17 cellular contexts compared by ENCODE assay signal in genomic region chr7:46157414-46157813, GRCh38.
"Had no signal": no experiment of that assay in that cellular context is flagged by ENCODE, and none has a peak within 500 bp of the region (broad histone marks: within the 10 kb centered on the region; RNA-seq: fewer than 3 reads in every experiment).

No MANE protein-coding gene starts in this region.

- H3K27ac ChIP-seq: epithelial cell of prostate, esophagus squamous epithelium, gastrocnemius medialis, left lung, lower lobe of right lung, right atrium auricular region, stomach, thoracic aorta, transverse colon had no signal

- DNase-seq: effector memory CD8-positive, alpha-beta T cell; esophagus squamous epithelium; gastrocnemius medialis; islet precursor cell; left lung; lower lobe of right lung; natural killer cell; posterior cingulate gyrus; small intestine; stimulated activated CD4-positive, alpha-beta T cell treated with anti-CD3 and anti-CD28 coated beads, Interleukin-12 subunit alpha, Interleukin-12 subunit beta, amount 100 ng/mL, for 4 hours; stimulated activated naive CD4-positive, alpha-beta T cell; stomach; substantia nigra; transverse colon had no signal

- H3K4me3 ChIP-seq: esophagus squamous epithelium, gastrocnemius medialis, left lung, lower lobe of right lung, right atrium auricular region, stomach, thoracic aorta, transverse colon had no signal

- H3K4me1 ChIP-seq: esophagus squamous epithelium, gastrocnemius medialis, left lung, lower lobe of right lung, right atrium auricular region, stomach, transverse colon had no signal

- H3K9me3 ChIP-seq: esophagus squamous epithelium, gastrocnemius medialis, left lung, lower lobe of right lung, right atrium auricular region, stomach, thoracic aorta, transverse colon had no signal

- ATAC-seq: effector memory CD8-positive, alpha-beta T cell; gastrocnemius medialis; left lung; lower lobe of right lung; natural killer cell had no signal

- H3K27me3 ChIP-seq: gastrocnemius medialis, left lung, right atrium auricular region, stomach, transverse colon had no signal

- H3K36me3 ChIP-seq: esophagus squamous epithelium, gastrocnemius medialis, left lung, lower lobe of right lung, right atrium auricular region, stomach, thoracic aorta, transverse colon had no signal
